Comparison of ENCODE assay signal across 16 cellular contexts in genomic region chr10:77560471-77560870, GRCh38.
DNase-seq lines count a peak whose midpoint lies in the region; ATAC-seq, FAIRE-seq and TF ChIP-seq lines count a peak whose summit lies in the region.
"Had no signal": no experiment of that assay in that cellular context is flagged by ENCODE, and none has a peak within 500 bp of the region (broad histone marks: within the 10 kb centered on the region; RNA-seq: fewer than 3 reads in every experiment).

No MANE protein-coding gene starts in this region.

- CTCF ChIA-PET in A549 (lab: Yijun Ruan, JAX): interaction anchor here (1.0 to 1.2 kb wide), 3 partner anchors 21 to 387 kb away, joined by 3 to 5 read pairs (median 4); no protein-coding TSS in a partner anchor

- no peak overlapping the region for H3K4me2 ChIP-seq in A549
- H3K4me2 ChIP-seq in Karpas-422 (ENCODE audit: low read depth, low read length, poor library complexity, severe bottlenecking): peak overlapping the region; percentile 93
- no peak overlapping the region for H3K4me2 ChIP-seq in mesenchymal stem cell (ENCODE audit: low read length, poor library complexity, severe bottlenecking)

- no peak for FAIRE-seq in A549 (lab: Jason Lieb, UNC)
- FAIRE-seq: GM12891, GM19239, HepG2, HTR-8/SVneo had no signal

- no peaks in the 10 kb centered on the region for H3K9me2 ChIP-seq in Karpas-422 (replicated peaks; ENCODE audit: insufficient read depth, low read length)

- no peak overlapping the region for H3K23ac ChIP-seq in mesenchymal stem cell (ENCODE audit: low read length in 2 of 2)

- H2AK5ac ChIP-seq in mesenchymal stem cell (ENCODE audit: low read length, severe bottlenecking): no peak overlapping the region

- intact Hi-C loops in ascending aorta (cut with DNase I): no loop called here

- 100% methylated on average over 1 of the region's 1 CpG for WGBS in A549 (ENCODE audit: missing lambda C conversion rate)
- WGBS in mesenchymal stem cell: 100% methylated on average over 1 of the region's 1 CpG

- no peak overlapping the region for H2BK120ac ChIP-seq in mesenchymal stem cell (ENCODE audit: low read depth, low read length)

- H4K8ac ChIP-seq in mesenchymal stem cell (ENCODE audit: low read length): peak overlapping the region; percentile 29

- no peak overlapping the region for H2BK12ac ChIP-seq in mesenchymal stem cell (ENCODE audit: low read length in 2 of 2)

- H3K4me3 ChIP-seq in A549: no peak overlapping the region
- H3K4me3 ChIP-seq in Karpas-422 (ENCODE audit: low read length): no peak overlapping the region
- H3K4me3 ChIP-seq in ascending aorta: no peak overlapping the region
- no peak overlapping the region for H3K4me3 ChIP-seq in mesenchymal stem cell (ENCODE audit: insufficient read depth in 1 of 2, low read depth in 1 of 2, low read length in 2 of 2)

- H3K14ac ChIP-seq in mesenchymal stem cell (ENCODE audit: low read length in 2 of 2): no peak overlapping the region

- TF ChIP-seq EP300 in A549 (IDR thresholded peaks at IDR 0.05): no peak

- H2AFZ ChIP-seq in Karpas-422 (ENCODE audit: low read length): no peak overlapping the region
- no peak overlapping the region for H2AFZ ChIP-seq in mesenchymal stem cell (ENCODE audit: low read depth, low read length)

- no peaks in the 10 kb centered on the region for H3K9me3 ChIP-seq in A549
- H3K9me3 ChIP-seq in Karpas-422 (ENCODE audit: low read length): no peaks in the 10 kb centered on the region
- no peaks in the 10 kb centered on the region for H3K9me3 ChIP-seq in ascending aorta
- no peaks in the 10 kb centered on the region for H3K9me3 ChIP-seq in mesenchymal stem cell (ENCODE audit: control insufficient read depth, low read length)

- H3K27me3 ChIP-seq in Karpas-422 (ENCODE audit: low read length) (no peaks in the 10 kb centered on the region), ascending aorta (no peaks in the 10 kb centered on the region), mesenchymal stem cell (ENCODE audit: control insufficient read depth in 1 of 2, insufficient read depth in 1 of 2, low read length in 2 of 2) (no peaks in the 10 kb centered on the region)

- no peaks in the 10 kb centered on the region for H4K20me1 ChIP-seq in Karpas-422 (ENCODE audit: insufficient read depth, low read depth, low read length)

- H3K4ac ChIP-seq in mesenchymal stem cell (ENCODE audit: low read depth in 1 of 2, low read length in 2 of 2): no peak overlapping the region

- H3K9ac ChIP-seq in Karpas-422 (ENCODE audit: low read length) (peak overlapping the region; percentile 92), mesenchymal stem cell (ENCODE audit: low read length) (no peak overlapping the region)

- peaks cover 72% of the 10 kb centered on the region for H3K4me1 ChIP-seq in A549
- H3K4me1 ChIP-seq in Karpas-422 (ENCODE audit: low read length): peaks cover 74% of the 10 kb centered on the region
- H3K4me1 ChIP-seq in ascending aorta: peaks cover 25 to 74% of the 10 kb centered on the region in 2 donors
- peaks cover 17% of the 10 kb centered on the region for H3K4me1 ChIP-seq in mesenchymal stem cell (ENCODE audit: control insufficient read depth, insufficient read depth, low read depth, low read length)

- no peak overlapping the region for H2BK15ac ChIP-seq in mesenchymal stem cell (ENCODE audit: low read depth, poor library complexity, severe bottlenecking)

- H3K18ac ChIP-seq in mesenchymal stem cell (ENCODE audit: low read depth in 1 of 2, low read length in 2 of 2): no peak overlapping the region

- peaks cover 21% of the 10 kb centered on the region for H3K79me1 ChIP-seq in mesenchymal stem cell (replicated peaks; ENCODE audit: low read length, poor library complexity, severe bottlenecking)

- no peak for TF ChIP-seq CTCF in A549 (IDR thresholded peaks at IDR 0.05)
- TF ChIP-seq CTCF in ascending aorta (IDR thresholded peaks at IDR 0.05): no peak
- TF ChIP-seq CTCF in GM10266 (IDR thresholded peaks at IDR 0.05; ENCODE audit: control insufficient read depth, insufficient read depth, low read depth, missing control alignments): no peak

- no peaks in the 10 kb centered on the region for H3K79me2 ChIP-seq in Karpas-422 (ENCODE audit: low read length)

- no peak for DNase-seq in A549 (ENCODE audit: low read depth in 1 of 2, low spot score in 1 of 2)
- no peak for DNase-seq in Karpas-422
- DNase-seq in ascending aorta (ENCODE audit: low spot score in 2 of 2): no peak
- no peak for DNase-seq in mesenchymal stem cell
- DNase-seq in NCI-H2227 (lab: John Stamatoyannopoulos, UW; ENCODE audit: unreplicated experiment): no peak
- no peak for DNase-seq in NCI-H2029 (lab: John Stamatoyannopoulos, UW)
- no peak for DNase-seq in GM10266 (ENCODE audit: extremely low spot score)
- DNase-seq: C1 segment of cervical spinal cord; CD4-positive, alpha-beta T cell; GOT3; H9 had no signal

- no peak for TF ChIP-seq RAD21 in A549 (conservative IDR thresholded peaks at IDR 0.05 in 1 of 2, IDR thresholded peaks at IDR 0.05 in 1 of 2)

- ATAC-seq in A549 (no peak), HG03565 (IDR thresholded peaks at IDR 0.05; ENCODE audit: unreplicated experiment) (no peak)
- ATAC-seq: HepG2 had no signal

- POLR2A ChIA-PET in A549 (lab: Yijun Ruan, JAX): no interaction called here

- no peak overlapping the region for H4K91ac ChIP-seq in mesenchymal stem cell (ENCODE audit: low read length)

- no peaks in the 10 kb centered on the region for H3K36me3 ChIP-seq in Karpas-422 (ENCODE audit: insufficient read depth, low read length)
- no peaks in the 10 kb centered on the region for H3K36me3 ChIP-seq in ascending aorta
- no peaks in the 10 kb centered on the region for H3K36me3 ChIP-seq in mesenchymal stem cell (ENCODE audit: control insufficient read depth in 1 of 2, insufficient read depth in 2 of 2, low read depth in 1 of 2, low read length in 2 of 2)

- no peak overlapping the region for H2BK5ac ChIP-seq in mesenchymal stem cell (ENCODE audit: low read depth, low read length, poor library complexity, severe bottlenecking)

- TF ChIP-seq POLR2A in A549 (IDR thresholded peaks at IDR 0.05; ENCODE audit: low read length): no peak

- H3K27ac ChIP-seq in A549: peak overlapping the region; percentile 26 to 62; a peak in 4 of 6 replicates
- peak overlapping the region; percentile 100 for H3K27ac ChIP-seq in Karpas-422 (ENCODE audit: low read length)
- peak overlapping the region; percentile 31 to 83 for H3K27ac ChIP-seq in ascending aorta
- H3K27ac ChIP-seq in mesenchymal stem cell (ENCODE audit: low read length, poor library complexity, severe bottlenecking): no peak overlapping the region

TF ChIP-seq in A549, 52 proteins besides CTCF, POLR2A, EP300 and RAD21:
- TF ChIP-seq BCL3 (IDR thresholded peaks at IDR 0.05): no peak
- TF ChIP-seq E2F6 (IDR thresholded peaks at IDR 0.05; ENCODE audit: borderline replicate concordance, low read depth): no peak
- TF ChIP-seq NPAS2 (CRISPR knock-in tag; IDR thresholded peaks at IDR 0.05; ENCODE audit: borderline replicate concordance): no peak
- TF ChIP-seq ZC3H11A (IDR thresholded peaks at IDR 0.05): no peak
- no peak for TF ChIP-seq FOXS1 (CRISPR knock-in tag; IDR thresholded peaks at IDR 0.05)
